In genomic region chr11:64643927-64644326, GRCh38 we compare ENCODE assay signal across 13 cellular contexts. TPM values are rescaled to one million over a fixed set of nuclear protein-coding genes. Genes with fewer than 3 reads are reported as not detected.
DNase-seq lines count a peak whose midpoint lies in the region; ATAC-seq, FAIRE-seq and TF ChIP-seq lines count a peak whose summit lies in the region.
"Had no signal": no experiment of that assay in that cellular context is flagged by ENCODE, and none has a peak within 500 bp of the region (broad histone marks: within the 10 kb centered on the region; RNA-seq: fewer than 3 reads in every experiment).

No MANE protein-coding gene starts in this region.

- peaks cover 18% of the 10 kb centered on the region for H3K27me3 ChIP-seq in HCT116 (ENCODE audit: insufficient read depth, low read length)
- peaks cover 50 to 59% of the 10 kb centered on the region in 2 experiments for H3K27me3 ChIP-seq in endothelial cell of umbilical vein (ENCODE audit: control insufficient read depth in 2 of 2, insufficient read depth in 2 of 2, low read length in 2 of 2)
- peaks cover 31% of the 10 kb centered on the region for H3K27me3 ChIP-seq in osteoblast (ENCODE audit: insufficient read depth, low read length)
- H3K27me3 ChIP-seq in PC-9 (ENCODE audit: insufficient read depth, low read depth): peaks cover 58% of the 10 kb centered on the region

- H3F3A ChIP-seq in PC-9 (ENCODE audit: insufficient read depth, low read depth): no peaks in the 10 kb centered on the region

- POLR2A ChIA-PET in HCT116 (lab: Charles Lee): no interaction called here
- POLR2A ChIA-PET in endothelial cell of umbilical vein (lab: Charles Lee): no interaction called here
- POLR2A ChIA-PET in PC-9 (lab: Charles Lee; ENCODE audit: unreplicated experiment): no interaction called here

- TF ChIP-seq CTCF in HCT116 (IDR thresholded peaks at IDR 0.05 in 2 of 3, conservative IDR thresholded peaks at IDR 0.05 in 1 of 3; ENCODE audit: borderline replicate concordance in 1 of 3, insufficient read depth in 1 of 3, low read depth in 2 of 3, low read length in 2 of 3) (no peak), endothelial cell of umbilical vein (IDR thresholded peaks at IDR 0.05; ENCODE audit: extremely low read depth in 1 of 2, insufficient read depth in 1 of 2, low read depth in 1 of 2, low read length in 2 of 2) (no peak), osteoblast (IDR thresholded peaks at IDR 0.05; ENCODE audit: extremely low read depth, low read depth, low read length) (no peak), PC-9 (conservative IDR thresholded peaks at IDR 0.05) (no peak)

- no peak overlapping the region for H2AFZ ChIP-seq in HCT116 (ENCODE audit: low read depth, low read length, poor library complexity, severe bottlenecking)
- no peak overlapping the region for H2AFZ ChIP-seq in endothelial cell of umbilical vein (ENCODE audit: low read depth, low read length)
- H2AFZ ChIP-seq in osteoblast (ENCODE audit: low read length): no peak overlapping the region
- no peak overlapping the region for H2AFZ ChIP-seq in PC-9

- H3K36me3 ChIP-seq in HCT116 (ENCODE audit: control insufficient read depth in 1 of 2, insufficient read depth in 2 of 2, low read length in 2 of 2) (no peaks in the 10 kb centered on the region), endothelial cell of umbilical vein (ENCODE audit: control insufficient read depth in 2 of 2, extremely low read depth in 1 of 2, insufficient read depth in 2 of 2, low read length in 2 of 2) (no peaks in the 10 kb centered on the region), osteoblast (ENCODE audit: insufficient read depth, low read length) (peaks cover 11% of the 10 kb centered on the region), PC-9 (ENCODE audit: low read depth) (no peaks in the 10 kb centered on the region)

- TF ChIP-seq RAD21 in HCT116 (IDR thresholded peaks at IDR 0.05; ENCODE audit: low read depth): no peak

- BruUV-seq in HCT116 (replicated peaks; lab: Mats Ljungman, UMichigan): no TSS peak
- BruUV-seq in endothelial cell of umbilical vein (replicated peaks; lab: Mats Ljungman, UMichigan): no TSS peak
- BruUV-seq in PC-9 (replicated peaks; lab: Mats Ljungman, UMichigan): no TSS peak

- H3K9me1 ChIP-seq in endothelial cell of umbilical vein (replicated peaks; ENCODE audit: control insufficient read depth, extremely low read depth, insufficient read depth, low read length): no peaks in the 10 kb centered on the region

- no peak overlapping the region for H3K27ac ChIP-seq in HCT116 (ENCODE audit: low read depth, low read length)
- no peak overlapping the region for H3K27ac ChIP-seq in endothelial cell of umbilical vein (ENCODE audit: insufficient read depth, low read depth, low read length)
- H3K27ac ChIP-seq in osteoblast (ENCODE audit: low read depth, low read length): no peak overlapping the region
- no peak overlapping the region for H3K27ac ChIP-seq in PC-9

- H3K27ac Mint-ChIP-seq in stimulated activated memory B cell treated with anti-CD40 and anti-IgM and Interleukin-4, amounts not matched to agents 10 μg/mL and 1 μg/mL and 100 μg/mL, for 72 hours: no peak overlapping the region

- no peaks in the 10 kb centered on the region for H4K20me1 ChIP-seq in HCT116 (ENCODE audit: insufficient read depth)
- H4K20me1 ChIP-seq in endothelial cell of umbilical vein (replicated peaks; ENCODE audit: control insufficient read depth, extremely low read depth, insufficient read depth, low read length): no peaks in the 10 kb centered on the region
- peaks cover 75% of the 10 kb centered on the region for H4K20me1 ChIP-seq in osteoblast (ENCODE audit: insufficient read depth, low read length)
- no peaks in the 10 kb centered on the region for H4K20me1 ChIP-seq in PC-9 (ENCODE audit: insufficient read depth)

- CTCF ChIA-PET in HCT116 (lab: Charles Lee) (interaction anchor here (1.8 to 2.4 kb wide), 3 partner anchors 14 to 287 kb away, joined by 5 to 10 read pairs (median 7); no protein-coding TSS in a partner anchor), endothelial cell of umbilical vein (lab: Charles Lee) (interaction anchor here (1.9 kb wide), 1 partner anchor 195 kb away, joined by 5 read pairs; no protein-coding TSS in a partner anchor), PC-9 (lab: Charles Lee) (no interaction called here)

- dilution Hi-C loops in endothelial cell of umbilical vein (cut with MboI; ENCODE audit: extremely low pct_ligation_motif_present, low sequenced_read_pairs): loop anchor here (25.0 kb wide), 1 partner anchor 132 kb away; no protein-coding TSS in a partner anchor

- no peaks in the 10 kb centered on the region for H3K9me3 Mint-ChIP-seq in stimulated activated memory B cell treated with anti-CD40 and anti-IgM and Interleukin-4, amounts not matched to agents 10 μg/mL and 1 μg/mL and 100 μg/mL, for 72 hours

- RAD21 ChIA-PET in HCT116 (lab: Charles Lee; ENCODE audit: low non-redundant PET in 1 of 2, low total read pairs in 2 of 2, uncharacterized antibody in 2 of 2, unreplicated experiment in 2 of 2): no interaction called here

- H3K4me2 ChIP-seq in HCT116 (ENCODE audit: low read length) (no peak overlapping the region), endothelial cell of umbilical vein (ENCODE audit: insufficient read depth, low read length) (no peak overlapping the region), osteoblast (ENCODE audit: insufficient read depth, low read length) (no peak overlapping the region), PC-9 (no peak overlapping the region)

- H3K9me3 ChIP-seq in HCT116 (ENCODE audit: control insufficient read depth in 1 of 2, insufficient read depth in 1 of 2, low read depth in 1 of 2, low read length in 2 of 2) (no peaks in the 10 kb centered on the region), endothelial cell of umbilical vein (replicated peaks; ENCODE audit: control insufficient read depth, insufficient read depth, low read length) (no peaks in the 10 kb centered on the region), osteoblast (ENCODE audit: low read depth, low read length) (no peaks in the 10 kb centered on the region), PC-9 (ENCODE audit: insufficient read depth, low read depth) (no peaks in the 10 kb centered on the region)

- in situ Hi-C loops in KBM-7 (cut with MboI; ENCODE audit: low pct_unique_long_range_greater_than_20kb, low sequenced_read_pairs): no loop called here

- H3K9me2 ChIP-seq in HCT116 (ENCODE audit: insufficient read depth) (no peaks in the 10 kb centered on the region), PC-9 (ENCODE audit: insufficient read depth) (no peaks in the 10 kb centered on the region)

- H3K4me3 ChIP-seq in HCT116 (replicated peaks in 1 of 2; ENCODE audit: low read depth in 1 of 2, low read length in 2 of 2) (no peak overlapping the region), endothelial cell of umbilical vein (replicated peaks in 1 of 3; ENCODE audit: insufficient read depth in 1 of 3, low read depth in 1 of 3, low read length in 3 of 3) (no peak overlapping the region), osteoblast (ENCODE audit: insufficient read depth, low read length) (no peak overlapping the region), PC-9 (no peak overlapping the region)

- H3K4me1 ChIP-seq in HCT116 (ENCODE audit: control insufficient read depth in 1 of 2, insufficient read depth in 2 of 2, low read length in 2 of 2): no peaks in the 10 kb centered on the region
- no peaks in the 10 kb centered on the region for H3K4me1 ChIP-seq in endothelial cell of umbilical vein (ENCODE audit: control insufficient read depth, extremely low read depth, insufficient read depth, low read length)
- peaks cover 3% of the 10 kb centered on the region for H3K4me1 ChIP-seq in osteoblast (ENCODE audit: insufficient read depth, low read length)
- H3K4me1 ChIP-seq in PC-9 (replicated peaks; ENCODE audit: insufficient read depth): no peaks in the 10 kb centered on the region

- peak; percentile 30 for DNase-seq in NCI-H1694 treated with DMSO at 0.1 percent for 48 hours (lab: John Stamatoyannopoulos, UW)
- no peak for DNase-seq in NCI-H1694 (lab: John Stamatoyannopoulos, UW)
- DNase-seq in HCT116 (ENCODE audit: low read depth, low spot score): no peak
- no peak for DNase-seq in endothelial cell of umbilical vein (ENCODE audit: low read depth, low spot score)
- peak; percentile 87 for DNase-seq in osteoblast (ENCODE audit: insufficient read length, low spot score, missing footprints)
- no peak for DNase-seq in KBM-7
- no peak for DNase-seq in PC-9
- DNase-seq: ACHN; NCI-H187 treated with DMSO at 0.1 percent for 48 hours; stimulated activated CD4-positive, alpha-beta T cell treated with anti-CD3 and anti-CD28 coated beads, Interleukin-2, amount 100 ng/mL, for 48 hours had no signal

- no peaks in the 10 kb centered on the region for H3K4me1 Mint-ChIP-seq in stimulated activated memory B cell treated with anti-CD40 and anti-IgM and Interleukin-4, amounts not matched to agents 10 μg/mL and 1 μg/mL and 100 μg/mL, for 72 hours

- H3K4me3 Mint-ChIP-seq in stimulated activated memory B cell treated with anti-CD40 and anti-IgM and Interleukin-4, amounts not matched to agents 10 μg/mL and 1 μg/mL and 100 μg/mL, for 72 hours: no peak overlapping the region

- intact Hi-C loops in HCT116 (cut with micrococcal nuclease) (no loop called here), endothelial cell of umbilical vein (cut with micrococcal nuclease) (no loop called here), PC-9 (cut with micrococcal nuclease; ENCODE audit: unreplicated experiment) (no loop called here)

- no peak overlapping the region for H3K9ac ChIP-seq in HCT116 (ENCODE audit: low read length)
- H3K9ac ChIP-seq in endothelial cell of umbilical vein (replicated peaks; ENCODE audit: extremely low read depth, insufficient read depth, low read length): no peak overlapping the region

- no peaks in the 10 kb centered on the region for H3K79me2 ChIP-seq in HCT116 (ENCODE audit: insufficient read depth, low read length)
- no peaks in the 10 kb centered on the region for H3K79me2 ChIP-seq in endothelial cell of umbilical vein (ENCODE audit: control insufficient read depth, insufficient read depth, low read length)
- H3K79me2 ChIP-seq in osteoblast (ENCODE audit: insufficient read depth, low read length): no peaks in the 10 kb centered on the region
- no peaks in the 10 kb centered on the region for H3K79me2 ChIP-seq in PC-9 (ENCODE audit: low read depth)

- H3K36me3 Mint-ChIP-seq in stimulated activated memory B cell treated with anti-CD40 and anti-IgM and Interleukin-4, amounts not matched to agents 10 μg/mL and 1 μg/mL and 100 μg/mL, for 72 hours: no peaks in the 10 kb centered on the region

- peak; percentile 16; the same call in 1 of the 2 replicates for ATAC-seq in HCT116
- ATAC-seq in stimulated activated memory B cell treated with anti-CD40 and anti-IgM and Interleukin-4, amounts not matched to agents 10 μg/mL and 1 μg/mL and 100 μg/mL, for 72 hours: no peak

- H3K27me3 Mint-ChIP-seq in stimulated activated memory B cell treated with anti-CD40 and anti-IgM and Interleukin-4, amounts not matched to agents 10 μg/mL and 1 μg/mL and 100 μg/mL, for 72 hours: peaks cover 50% of the 10 kb centered on the region

- TF ChIP-seq POLR2A in HCT116 (IDR thresholded peaks at IDR 0.05; ENCODE audit: borderline replicate concordance, extremely low read depth, insufficient read depth, insufficient read length) (no peak), endothelial cell of umbilical vein (IDR thresholded peaks at IDR 0.05; ENCODE audit: low read depth, low read length) (no peak)

- no peak for FAIRE-seq in endothelial cell of umbilical vein (lab: Jason Lieb, UNC)
- FAIRE-seq: keratinocyte had no signal

RNA-seq across cellular contexts. Expression of gene SLC22A12, which starts 52.9 kb away (rescaled TPM):
- not detected for total RNA-seq in HCT116 (2021; ENCODE audit: unreplicated experiment)
- not detected in 2 replicates for polyA plus RNA-seq in HCT116 (2012)
- total RNA-seq in endothelial cell of umbilical vein: not detected in 2 replicates
- polyA plus RNA-seq in endothelial cell of umbilical vein: not detected in 2 replicates
- polyA plus RNA-seq in endothelial cell of umbilical vein (2011; cell fraction: cytosol; rRNA removed): not detected in 2 replicates
- polyA plus RNA-seq in endothelial cell of umbilical vein (2011; cell fraction: nucleus; rRNA removed): not detected in 2 replicates
- not detected in 2 replicates for polyA plus RNA-seq in endothelial cell of umbilical vein (2012)
- polyA minus RNA-seq in endothelial cell of umbilical vein: not detected in 2 replicates
- not detected for polyA minus RNA-seq in endothelial cell of umbilical vein (2011; cell fraction: cytosol; rRNA and poly(A)+ RNA removed)
- not detected in 2 replicates for polyA minus RNA-seq in endothelial cell of umbilical vein (2011; cell fraction: nucleus; rRNA and poly(A)+ RNA removed)
- not detected in 2 replicates for total RNA-seq in osteoblast
- not detected in 2 replicates for total RNA-seq in PC-9 (2021)
- total RNA-seq: epithelial cell of proximal tubule had no signal
- polyA plus RNA-seq: keratinocyte had no signal

Comparison
In these comparisons a context has a peak if more than half of its experiments do, and no peak if none do; other contexts are left out.
1. DNase-seq: peak in NCI-H1694 treated with DMSO at 0.1 percent for 48 hours (single experiment) and osteoblast (single experiment); none in NCI-H1694 (single experiment), HCT116 (single experiment), endothelial cell of umbilical vein (single experiment), KBM-7 (single experiment) and PC-9 (0 of 2).